Comparison of ENCODE assay signal across 9 cellular contexts in the genomic region with DNA sequence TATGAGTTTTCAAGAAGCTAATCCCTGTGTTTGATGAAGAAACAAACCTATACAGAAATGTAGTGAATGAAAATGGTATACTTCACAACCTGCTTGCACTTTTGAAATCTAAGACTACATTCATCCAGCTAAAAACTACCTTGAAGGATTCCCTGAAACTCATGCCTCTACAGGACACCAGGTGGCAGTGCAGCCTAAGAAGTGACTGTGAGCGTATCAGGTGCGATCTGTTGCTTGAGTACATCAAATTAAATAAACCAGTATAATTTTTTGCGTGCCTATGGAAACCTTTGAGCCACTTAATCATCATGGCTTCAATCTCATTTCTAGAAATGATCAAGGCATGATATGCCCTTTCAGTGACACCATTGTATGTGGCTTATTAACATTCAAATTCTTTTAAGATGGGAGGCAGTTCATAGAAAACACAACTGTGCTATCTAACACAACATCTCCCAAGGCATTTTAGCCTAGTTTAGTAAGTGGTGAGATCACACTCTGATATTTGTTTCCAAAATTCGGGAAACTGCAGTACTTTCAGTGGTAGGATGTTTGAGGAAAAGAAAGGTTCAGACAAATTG. TPM values are rescaled to one million over a fixed set of nuclear protein-coding genes. Genes with fewer than 3 reads are reported as not detected.
DNase-seq lines count a peak whose midpoint lies in the region; ATAC-seq and TF ChIP-seq lines count a peak whose summit lies in the region.
"Had no signal": no experiment of that assay in that cellular context is flagged by ENCODE, and none has a peak within 500 bp of the region (broad histone marks: within the 10 kb centered on the region; RNA-seq: fewer than 3 reads in every experiment).

No MANE protein-coding gene starts in this region.

- intact Hi-C loops in adrenal gland (cut with DNase I): loop anchor here (10.0 kb wide), 2 partner anchors 460 to 600 kb away; no protein-coding TSS in a partner anchor
- intact Hi-C loops in left ventricle myocardium superior (cut with micrococcal nuclease): loop anchor here (5.0 to 10.0 kb wide), 3 partner anchors 458 to 730 kb away; no protein-coding TSS in a partner anchor

- ATAC-seq in GM21360 (IDR thresholded peaks at IDR 0.05; ENCODE audit: unreplicated experiment) (peak; percentile 85), left ventricle myocardium superior (peak; percentile 67), GM19467 (IDR thresholded peaks at IDR 0.05; ENCODE audit: unreplicated experiment) (no peak)

- no peaks in the 10 kb centered on the region for H3K9me3 ChIP-seq in adrenal gland (replicated peaks in 1 of 3)

- no peaks in the 10 kb centered on the region for H3K27me3 ChIP-seq in adrenal gland

- H3K4me3 ChIP-seq in adrenal gland: no peak overlapping the region

- DNase-seq in EH (ENCODE audit: low read depth): peak; percentile 78
- peak; percentile 21 for DNase-seq in HPDE6-E6E7 (ENCODE audit: extremely low spot score)
- peak; percentile 45 for DNase-seq in NCI-H526 treated with DMSO at 0.1 percent for 48 hours (lab: John Stamatoyannopoulos, UW)
- DNase-seq in adrenal gland: peak; percentile 36 to 86 (median 68)
- DNase-seq in left ventricle myocardium superior: peak; percentile 68
- DNase-seq in retina: peak; percentile 64

- peak; percentile 76 to 91 (median 88) for TF ChIP-seq CTCF in adrenal gland (IDR thresholded peaks at IDR 0.05)

- no peak for TF ChIP-seq POLR2A in adrenal gland (IDR thresholded peaks at IDR 0.05)

- 2 to 4% (median 2%) methylated on average over 4 of the region's 4 CpGs for WGBS in adrenal gland, 4 donors

- no peaks in the 10 kb centered on the region for H3K36me3 ChIP-seq in adrenal gland (replicated peaks in 1 of 2)

- H3K4me1 ChIP-seq in adrenal gland (replicated peaks in 1 of 2): no peaks in the 10 kb centered on the region

- H3K27ac ChIP-seq in adrenal gland: no peak overlapping the region

RNA-seq across cellular contexts. Expression of a gene that starts 57.4 kb away (rescaled TPM):
- total RNA-seq in adrenal gland (1 to 10 TPM in 2 of 8 donors, under 1 TPM in 3, not detected in 3; 0.14 to 2.7 (median 0.37) TPM), left ventricle myocardium superior (not detected)
- 1 to 10 TPM in 2 of 3 donors, under 1 TPM in 1; 0.20 to 6.2 (median 1.2) TPM for polyA plus RNA-seq in adrenal gland
- total RNA-seq: subcutaneous adipose tissue had no signal

Comparison
In these comparisons a context has a peak if more than half of its experiments do, and no peak if none do; other contexts are left out.
1. DNase-seq: peak in every context shown above with its lines; median percentile 78 in EH; 68 in adrenal gland; 68 in left ventricle myocardium superior; 64 in retina; 45 in NCI-H526 treated with DMSO at 0.1 percent for 48 hours; 21 in HPDE6-E6E7.